In genomic region chr19:815775-816499, GRCh38 we compare ENCODE assay signal across 1 cellular context.
TF ChIP-seq lines count a peak whose summit lies in the region.

No MANE protein-coding gene starts in this region.

TF ChIP-seq in A549, 52 proteins besides CTCF, POLR2A, EP300 and RAD21:
- no peak; the same call in 1 of the 2 replicates for TF ChIP-seq POLR2AphosphoS2 (conservative IDR thresholded peaks at IDR 0.05; ENCODE audit: low read length)
- TF ChIP-seq HOXB13 (CRISPR knock-in tag; IDR thresholded peaks at IDR 0.05; ENCODE audit: low read depth) = no peak
- TF ChIP-seq MAZ (IDR thresholded peaks at IDR 0.05; ENCODE audit: borderline replicate concordance, low read depth, low read length) = no peak
- TF ChIP-seq USF2 (IDR thresholded peaks at IDR 0.05) = no peak
- no peak for TF ChIP-seq BHLHE40 (IDR thresholded peaks at IDR 0.05; ENCODE audit: low read depth, low read length)
- TF ChIP-seq CHD4 (IDR thresholded peaks at IDR 0.05; ENCODE audit: borderline replicate concordance) = no peak
- TF ChIP-seq NFE2L2 (conservative IDR thresholded peaks at IDR 0.05; ENCODE audit: low read length) = no peak
- no peak for TF ChIP-seq SREBF2 (IDR thresholded peaks at IDR 0.05)
- TF ChIP-seq ESRRA (IDR thresholded peaks at IDR 0.05; ENCODE audit: borderline replicate concordance, low read length) = no peak
- no peak for TF ChIP-seq TP53 (CRISPR knock-in tag; IDR thresholded peaks at IDR 0.05)
- TF ChIP-seq NPAS2 (CRISPR knock-in tag; IDR thresholded peaks at IDR 0.05; ENCODE audit: borderline replicate concordance) = no peak
